In the genomic region with DNA sequence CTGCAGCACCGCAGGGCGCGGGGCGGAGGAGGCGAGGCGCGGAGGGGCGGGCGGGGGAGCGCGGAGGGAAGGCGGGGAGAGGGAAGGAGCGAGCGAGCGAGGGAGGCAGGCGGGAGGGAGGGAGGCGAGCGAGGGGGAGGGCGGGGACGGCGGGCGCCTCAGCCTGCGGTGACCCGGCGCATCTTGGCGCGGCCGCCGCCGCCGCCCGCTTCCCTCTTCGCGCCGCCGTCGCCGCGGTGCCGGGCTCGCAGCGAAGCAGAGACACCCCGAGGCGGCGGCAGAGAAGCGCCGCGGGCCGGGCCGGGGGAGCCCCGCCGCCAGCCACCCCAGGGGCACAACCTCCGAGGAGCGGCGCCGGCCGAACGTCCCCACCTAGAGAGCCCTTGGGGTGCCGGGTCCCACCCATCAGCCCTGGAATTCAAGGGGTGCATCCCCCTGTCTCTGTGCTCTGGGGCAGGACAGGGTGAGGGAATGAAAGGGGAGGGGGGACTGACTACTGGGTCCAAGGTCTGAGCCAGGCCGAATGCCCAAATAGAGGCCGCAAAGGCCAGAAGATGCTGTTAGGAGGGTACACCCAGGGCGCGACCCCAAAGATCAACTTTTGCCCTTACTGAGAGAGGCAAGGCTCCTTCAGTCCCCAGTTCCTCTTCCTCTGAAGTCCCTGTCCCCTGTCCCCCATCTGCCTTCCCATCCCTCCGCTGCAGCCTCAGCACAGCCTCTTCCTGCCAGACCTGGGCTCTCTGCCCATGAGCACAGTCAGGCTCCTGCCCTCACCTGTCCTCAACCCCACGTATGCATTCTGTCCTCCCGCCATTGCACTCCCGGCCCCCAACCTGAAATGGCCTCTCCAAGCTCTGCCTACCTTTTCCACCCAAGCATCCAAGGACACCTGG, we compare ENCODE assay signal across 8 cellular contexts. TPM values are rescaled to one million over a fixed set of nuclear protein-coding genes. Genes with fewer than 3 reads are reported as not detected.
A peak's percentile ranks its signal among the peaks of the same experiment; 100 is the strongest.
DNase-seq lines count a peak whose midpoint lies in the region; ATAC-seq and TF ChIP-seq lines count a peak whose summit lies in the region.

Gene ADAMTS2 (minus strand): TSS at position 33 of the 893 bp plus-strand sequence. CDS start 133 bp downstream, outside the sequence.

- H3K9ac ChIP-seq in colonic mucosa (ENCODE audit: low read depth in 2 of 2, low read length in 2 of 2) = peak within 1 kb of the TSS in 1 of 2 donors; percentile 50

- H3K4me3 ChIP-seq in colonic mucosa = peak within 1 kb of the TSS; percentile 32
- peak within 1 kb of the TSS; percentile 49 for H3K4me3 ChIP-seq in lower leg skin (ENCODE audit: low read depth, poor library complexity, severe bottlenecking)

- no peak for TF ChIP-seq POLR2A in lower leg skin (IDR thresholded peaks at IDR 0.05)

- 22 to 48% methylated on average over 8 to 19 of the region's 67 CpGs for WGBS in lower leg skin, 2 donors

- peak within 1 kb of the TSS; percentile 17 for H3K27ac ChIP-seq in colonic mucosa

- H3K9me3 ChIP-seq in colonic mucosa = no peaks in the 10 kb centered on the region

- no peaks in the 10 kb centered on the region for H3K36me3 ChIP-seq in colonic mucosa

- intact Hi-C loops in colonic mucosa (cut with DNase I) (loop anchor here (10.0 kb wide), 1 partner anchor 181 kb away; no protein-coding TSS in a partner anchor), lower leg skin (cut with DNase I; ENCODE audit: low total_unique reads) (no loop called here)

- ATAC-seq in GM18907 (IDR thresholded peaks at IDR 0.05; ENCODE audit: unreplicated experiment) = no peak

- peak; percentile 6 for DNase-seq in COR-L47 (lab: John Stamatoyannopoulos, UW)
- DNase-seq in NCI-H2171 (lab: John Stamatoyannopoulos, UW) = peak; percentile 26
- peak; percentile 46 for DNase-seq in colonic mucosa
- peak in 1 of 2 donors; percentile 94 for DNase-seq in lower leg skin (ENCODE audit: low spot score in 2 of 2)
- no peak for DNase-seq in NCI-H774 (lab: John Stamatoyannopoulos, UW)
- no peak for DNase-seq in NCI-H1930 (lab: John Stamatoyannopoulos, UW)

- TF ChIP-seq CTCF in colonic mucosa (IDR thresholded peaks at IDR 0.05) (no peak), lower leg skin (IDR thresholded peaks at IDR 0.05) (no peak), subcutaneous adipose tissue (IDR thresholded peaks at IDR 0.05; ENCODE audit: low read depth) (no peak)

- peaks cover 14% of the 10 kb centered on the region for H3K27me3 ChIP-seq in colonic mucosa

- no peaks in the 10 kb centered on the region for H3K4me1 ChIP-seq in colonic mucosa

RNA-seq across cellular contexts. Expression of gene ADAMTS2, which starts in this region (rescaled TPM):
- total RNA-seq in colonic mucosa (1 to 10 TPM; 2.9 to 4.0 TPM), lower leg skin (10 to 100 TPM in 1 of 4 donors, 1 to 10 TPM in 3; 2.3 to 10.6 (median 3.0) TPM), subcutaneous adipose tissue (10 to 100 TPM; 26.7 to 56.5 (median 46.6) TPM)

Comparison
In these comparisons a context has a peak if more than half of its experiments do, and no peak if none do; other contexts are left out.
1. DNase-seq: peak in COR-L47 (single experiment), NCI-H2171 (single experiment) and colonic mucosa (single experiment); none in NCI-H774 (single experiment) and NCI-H1930 (0 of 2).